Comparison of ENCODE assay signal across 7 cellular contexts in the genomic region with DNA sequence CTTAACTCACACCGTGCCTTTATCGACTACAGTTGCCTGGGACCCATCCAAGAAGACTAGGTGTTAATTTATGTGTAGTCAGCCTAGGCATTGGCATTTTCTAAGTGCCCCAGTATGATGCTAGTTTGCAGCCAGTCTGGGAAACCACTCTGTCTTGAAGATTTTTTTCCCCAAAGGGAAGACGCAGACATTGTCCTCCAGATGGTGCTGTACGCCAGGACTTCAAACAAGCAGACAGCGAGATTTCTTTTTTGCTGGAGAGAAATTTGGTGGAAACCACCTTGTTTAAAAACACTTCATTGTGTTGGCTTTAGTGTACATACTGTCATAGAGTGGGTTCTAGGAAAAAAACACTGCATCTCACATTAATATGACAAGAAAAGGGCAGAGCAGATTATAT. TPM values are rescaled to one million over a fixed set of nuclear protein-coding genes. Genes with fewer than 3 reads are reported as not detected.
A peak's percentile ranks its signal among the peaks of the same experiment; 100 is the strongest.
DNase-seq lines count a peak whose midpoint lies in the region; ATAC-seq and TF ChIP-seq lines count a peak whose summit lies in the region.

No MANE protein-coding gene starts in this region.

- peak overlapping the region; percentile 88 for H3K4me2 ChIP-seq in OCI-LY7 (ENCODE audit: low read length)

- H3K79me2 ChIP-seq in OCI-LY7 (ENCODE audit: insufficient read depth, low read depth, low read length) = peaks cover 72% of the 10 kb centered on the region

- CTCF ChIA-PET in OCI-LY7 (lab: Charles Lee; ENCODE audit: unreplicated experiment) = interaction anchor here (0.7 kb wide), 1 partner anchor 30 kb away, joined by 3 read pairs; no protein-coding TSS in a partner anchor

- no peaks in the 10 kb centered on the region for H3K9me3 Mint-ChIP-seq in CD14-positive monocyte

- POLR2A ChIA-PET in OCI-LY7 (lab: Charles Lee) = interaction anchor here (1.6 to 18.0 kb wide), 3 partner anchors 11 to 29 kb away, joined by 4 to 586 read pairs (median 86); partner anchors contain the start of gene ALDH5A1

- no TSS peak for BruUV-seq in OCI-LY7 (replicated peaks; lab: Mats Ljungman, UMichigan)

- intact Hi-C loops in OCI-LY7 (cut with micrococcal nuclease; ENCODE audit: unreplicated experiment) = loop anchor here (1.0 to 5.0 kb wide), 4 partner anchors 56 to 252 kb away; no protein-coding TSS in a partner anchor
- intact Hi-C loops in CD14-positive monocyte (cut with micrococcal nuclease) = no loop called here

- no peak overlapping the region for H3K4me3 ChIP-seq in HL-60 (replicated peaks; ENCODE audit: insufficient read depth, low read length)
- H3K4me3 ChIP-seq in OCI-LY7 (ENCODE audit: low read depth, low read length, poor library complexity, severe bottlenecking) = peak overlapping the region; percentile 99

- no peak overlapping the region for H3K27ac Mint-ChIP-seq in CD14-positive monocyte

- H2AFZ ChIP-seq in OCI-LY7 (ENCODE audit: low read length) = no peak overlapping the region

- peaks cover 62% of the 10 kb centered on the region for H3K36me3 ChIP-seq in OCI-LY7 (ENCODE audit: insufficient read depth, low read length)

- ATAC-seq in GM19455 (IDR thresholded peaks at IDR 0.05; ENCODE audit: unreplicated experiment) = no peak
- ATAC-seq in GM21528 (IDR thresholded peaks at IDR 0.05; ENCODE audit: low FRiP score, unreplicated experiment) = no peak

- no peaks in the 10 kb centered on the region for H3K9me2 ChIP-seq in OCI-LY7 (ENCODE audit: insufficient read depth, low read length)

- H3K4me1 ChIP-seq in OCI-LY7 (ENCODE audit: insufficient read depth, low read length, poor library complexity, severe bottlenecking) = peaks cover 58% of the 10 kb centered on the region

- peaks cover 8% of the 10 kb centered on the region for H3K4me1 Mint-ChIP-seq in CD14-positive monocyte

- peak; percentile 53 for DNase-seq in EH (ENCODE audit: low read depth)
- DNase-seq in HL-60 (ENCODE audit: low read depth in 1 of 2, low spot score in 1 of 2) = peak; percentile 11 to 27
- DNase-seq in OCI-LY7 (ENCODE audit: low spot score) = peak; percentile 81
- DNase-seq in fibroblast of the conjunctiva (ENCODE audit: low read depth) = peak; percentile 29
- no peak for DNase-seq in CD14-positive monocyte (ENCODE audit: low spot score)

- H3K4me3 Mint-ChIP-seq in CD14-positive monocyte = no peak overlapping the region

- H3K27me3 ChIP-seq in HL-60 (ENCODE audit: insufficient read depth, poor library complexity, severe bottlenecking) = no peaks in the 10 kb centered on the region

- no peaks in the 10 kb centered on the region for H3K36me3 Mint-ChIP-seq in CD14-positive monocyte

- H3K9me3 ChIP-seq in OCI-LY7 (ENCODE audit: low read length) = no peaks in the 10 kb centered on the region

- H4K20me1 ChIP-seq in OCI-LY7 (ENCODE audit: insufficient read depth, low read length) = peaks cover 16% of the 10 kb centered on the region; the same call in 1 of the 2 replicates

- H3K27ac ChIP-seq in HL-60 (replicated peaks) (no peak overlapping the region), OCI-LY7 (ENCODE audit: low read depth, low read length, poor library complexity, severe bottlenecking) (peak overlapping the region; percentile 98)

- TF ChIP-seq CTCF in HL-60 (IDR thresholded peaks at IDR 0.05; ENCODE audit: insufficient read depth, low read length) (peak; percentile 46), OCI-LY7 (conservative IDR thresholded peaks at IDR 0.05; ENCODE audit: low read length) (peak; percentile 87), CD14-positive monocyte (IDR thresholded peaks at IDR 0.05) (no peak)

- H3K27me3 Mint-ChIP-seq in CD14-positive monocyte (ENCODE audit: low read depth in 3 of 3) = no peaks in the 10 kb centered on the region

RNA-seq across cellular contexts. Expression of gene ALDH5A1, which starts 30.0 kb away (rescaled TPM):
- 180 and 199 TPM in 2 replicates for total RNA-seq in OCI-LY7 (2014; rRNA removed; shearing (Covaris generic))
- 260 and 308 TPM in 2 replicates for total RNA-seq in OCI-LY7 (2022)
- under 1 TPM; 0.17 to 0.33 TPM for polyA plus RNA-seq in CD14-positive monocyte

RNA-seq across cellular contexts. Expression of gene GPLD1, which starts 35.4 kb away (rescaled TPM):
- 52.5 and 55.6 TPM in 2 replicates for total RNA-seq in OCI-LY7 (2014; rRNA removed; shearing (Covaris generic))
- total RNA-seq in OCI-LY7 (2022) = 60.7 and 73.7 TPM in 2 replicates
- not detected for polyA plus RNA-seq in CD14-positive monocyte
